20 cellular contexts compared by ENCODE assay signal in the genomic region with DNA sequence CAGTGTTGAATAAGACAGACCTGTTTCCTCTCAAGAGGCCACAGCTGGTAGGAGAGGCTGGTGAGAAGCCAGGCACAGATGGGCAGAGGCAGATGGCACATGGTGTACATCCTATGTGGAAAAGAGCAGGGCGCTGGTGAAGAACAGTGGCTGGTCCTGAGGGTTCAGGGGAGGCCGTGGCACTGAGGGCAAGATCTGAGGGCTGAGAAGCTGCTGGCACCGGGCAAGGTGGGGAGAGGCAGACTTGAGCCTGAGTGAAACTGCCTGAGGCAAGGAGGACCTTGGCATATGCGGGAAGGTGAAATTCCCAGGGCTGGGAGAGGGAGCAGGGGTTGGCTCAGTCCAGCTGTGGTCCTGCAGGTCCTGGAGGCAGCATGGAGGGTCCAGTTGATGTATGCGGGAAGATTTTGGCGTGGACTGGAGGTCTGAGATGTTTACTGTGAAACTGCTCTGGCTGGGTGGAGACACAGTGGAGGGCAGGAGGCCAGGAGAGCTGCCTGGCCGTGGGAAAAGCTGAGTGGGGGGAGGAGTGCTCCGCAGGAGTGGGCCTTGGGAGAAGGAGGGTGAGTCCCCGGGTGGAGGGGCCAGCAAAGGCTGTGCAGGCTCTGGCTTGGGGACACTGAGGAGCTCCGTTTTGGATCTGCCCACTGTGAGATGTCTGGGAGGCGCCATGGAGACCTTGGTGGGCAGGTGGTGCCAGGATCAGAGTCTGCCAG. TPM values are rescaled to one million over a fixed set of nuclear protein-coding genes. Genes with fewer than 3 reads are reported as not detected.
DNase-seq lines count a peak whose midpoint lies in the region; ATAC-seq and TF ChIP-seq lines count a peak whose summit lies in the region.
"Had no signal": no experiment of that assay in that cellular context is flagged by ENCODE, and none has a peak within 500 bp of the region (broad histone marks: within the 10 kb centered on the region; RNA-seq: fewer than 3 reads in every experiment).

No MANE protein-coding gene starts in this region.

- no peaks in the 10 kb centered on the region for H3K9me3 Mint-ChIP-seq in WTC11
- peaks cover 0 to 2% (median 0%) of the 10 kb centered on the region in 11 donors for H3K9me3 Mint-ChIP-seq in naive thymus-derived CD4-positive, alpha-beta T cell

- peaks cover 0 to 4% (median 3%) of the 10 kb centered on the region in 11 experiments; a peak in 9 of 22 replicates for H4K20me1 ChIP-seq in BLaER1 treated with 17β-estradiol and CSF1 and Interleukin-3, amounts not matched to agents 10 nM and 100 nM

- DNase-seq in DMS 273 (lab: John Stamatoyannopoulos, UW; ENCODE audit: unreplicated experiment) (peak; percentile 93), WTC11 (ENCODE audit: low spot score) (no peak), SKM-1 treated with dmso at 0.1 percent for 144 hours (lab: John Stamatoyannopoulos, UW; ENCODE audit: unreplicated experiment) (no peak), NCI-H146 treated with DMSO at 0.1 percent for 48 hours (lab: John Stamatoyannopoulos, UW; ENCODE audit: unreplicated experiment) (no peak), NCI-H187 treated with DMSO at 0.1 percent for 48 hours (lab: John Stamatoyannopoulos, UW) (no peak)
- DNase-seq in naive thymus-derived CD4-positive, alpha-beta T cell, result no peak
- DNase-seq: AML-193; amniotic stem cell; gastrocnemius medialis; H7; IMR-90; NCI-H1092; NCI-H226; occipital lobe; OCI-M1; sigmoid colon; stimulated activated CD4-positive, alpha-beta T cell treated with anti-CD3 and anti-CD28 coated beads, Interleukin-4, amount 100 ng/mL, for 24 hours; WERI-Rb-1 had no signal

- intact Hi-C loops in naive thymus-derived CD4-positive, alpha-beta T cell (cut with micrococcal nuclease), result loop anchor here in 1 of 2 donors (5.0 kb wide), 4 partner anchors 202 to 677 kb away; a partner anchor contains a TSS

- peak overlapping the region in 10 of 11 experiments; percentile 11 to 94 (median 56); a peak in 20 of 22 replicates for H3K27ac ChIP-seq in BLaER1 treated with 17β-estradiol and CSF1 and Interleukin-3, amounts not matched to agents 10 nM and 100 nM
- H3K27ac ChIP-seq in naive thymus-derived CD4-positive, alpha-beta T cell (ENCODE audit: low read depth, low read length), result no peak overlapping the region
- H3K27ac ChIP-seq: gastrocnemius medialis, sigmoid colon, WERI-Rb-1 had no signal

- H3K36me3 Mint-ChIP-seq in WTC11, result peaks cover 17% of the 10 kb centered on the region
- peaks cover 5 to 18% (median 8%) of the 10 kb centered on the region in 5 donors for H3K36me3 Mint-ChIP-seq in naive thymus-derived CD4-positive, alpha-beta T cell

- H3K9ac ChIP-seq in BLaER1 treated with 17β-estradiol and CSF1 and Interleukin-3, amounts not matched to agents 10 nM and 100 nM, result peak overlapping the region; percentile 22 to 85 (median 40); a peak in 19 of 22 replicates

- H3K4me2 ChIP-seq in BLaER1 treated with 17β-estradiol and CSF1 and Interleukin-3, amounts not matched to agents 10 nM and 100 nM, result peak overlapping the region; percentile 82 to 100 (median 98)

- no peaks in the 10 kb centered on the region for H3K9me3 ChIP-seq in BLaER1 treated with 17β-estradiol and CSF1 and Interleukin-3, amounts not matched to agents 10 nM and 100 nM (replicated peaks in 1 of 11)
- no peaks in the 10 kb centered on the region for H3K9me3 ChIP-seq in naive thymus-derived CD4-positive, alpha-beta T cell (ENCODE audit: control insufficient read depth in 2 of 3, low read length in 3 of 3)
- H3K9me3 ChIP-seq: gastrocnemius medialis, sigmoid colon had no signal

- peaks cover 16% of the 10 kb centered on the region for H3K4me1 Mint-ChIP-seq in WTC11
- peaks cover 26 to 42% (median 34%) of the 10 kb centered on the region in 7 donors for H3K4me1 Mint-ChIP-seq in naive thymus-derived CD4-positive, alpha-beta T cell

- H3K27me3 Mint-ChIP-seq in WTC11 (ENCODE audit: low read depth), result peaks cover 6% of the 10 kb centered on the region
- H3K27me3 Mint-ChIP-seq in naive thymus-derived CD4-positive, alpha-beta T cell, result no peaks in the 10 kb centered on the region

- no peak for ATAC-seq in WTC11
- ATAC-seq in naive thymus-derived CD4-positive, alpha-beta T cell, result no peak
- ATAC-seq: gastrocnemius medialis had no signal

- peaks cover 12 to 45% (median 21%) of the 10 kb centered on the region in 11 experiments; a peak in 18 of 22 replicates for H3K36me3 ChIP-seq in BLaER1 treated with 17β-estradiol and CSF1 and Interleukin-3, amounts not matched to agents 10 nM and 100 nM
- peaks cover 0 to 36% (median 0%) of the 10 kb centered on the region in 3 experiments for H3K36me3 ChIP-seq in naive thymus-derived CD4-positive, alpha-beta T cell (ENCODE audit: control insufficient read depth in 2 of 3, insufficient read depth in 3 of 3, low read length in 3 of 3)

- peaks cover 52 to 61% (median 58%) of the 10 kb centered on the region in 10 experiments for H3K4me1 ChIP-seq in BLaER1 treated with 17β-estradiol and CSF1 and Interleukin-3, amounts not matched to agents 10 nM and 100 nM
- H3K4me1 ChIP-seq in naive thymus-derived CD4-positive, alpha-beta T cell (ENCODE audit: control insufficient read depth in 2 of 2, insufficient read depth in 2 of 2, low read length in 2 of 2), result peaks cover 18% of the 10 kb centered on the region in 2 donors

- H3K27ac Mint-ChIP-seq in WTC11, result peak overlapping the region; percentile 22; the same call in 1 of the 2 replicates
- H3K27ac Mint-ChIP-seq in naive thymus-derived CD4-positive, alpha-beta T cell, result peak overlapping the region in 5 of 9 donors; percentile 41 to 89 (median 56)

- no peak for TF ChIP-seq CTCF in WTC11 (IDR thresholded peaks at IDR 0.05)

- CTCF ChIA-PET in WTC11 (lab: Charles Lee), result interaction anchor here (0.9 to 8.7 kb wide), 4 partner anchors 22 to 147 kb away, joined by 3 to 177 read pairs (median 4); a partner anchor contains a TSS
- CTCF ChIA-PET in naive thymus-derived CD4-positive, alpha-beta T cell (lab: Charles Lee), result no interaction called here

- peak overlapping the region in 2 of 10 experiments; percentile 7 to 27; a peak in 3 of 20 replicates for H3K4me3 ChIP-seq in BLaER1 treated with 17β-estradiol and CSF1 and Interleukin-3, amounts not matched to agents 10 nM and 100 nM
- no peak overlapping the region for H3K4me3 ChIP-seq in naive thymus-derived CD4-positive, alpha-beta T cell (ENCODE audit: low read length)
- H3K4me3 ChIP-seq: gastrocnemius medialis, sigmoid colon had no signal

- H3K4me3 Mint-ChIP-seq in WTC11, result no peak overlapping the region
- H3K4me3 Mint-ChIP-seq in naive thymus-derived CD4-positive, alpha-beta T cell, result peak overlapping the region in 1 of 10 donors; percentile 68

- POLR2A ChIA-PET in WTC11 (lab: Charles Lee), result no interaction called here
- POLR2A ChIA-PET in naive thymus-derived CD4-positive, alpha-beta T cell (lab: Charles Lee), result interaction anchor here (0.9 to 4.5 kb wide), 2 partner anchors 20 to 147 kb away, joined by 3 to 70 read pairs; a partner anchor contains a TSS

- no peaks in the 10 kb centered on the region for H3K27me3 ChIP-seq in BLaER1 treated with 17β-estradiol and CSF1 and Interleukin-3, amounts not matched to agents 10 nM and 100 nM
- no peaks in the 10 kb centered on the region for H3K27me3 ChIP-seq in naive thymus-derived CD4-positive, alpha-beta T cell (ENCODE audit: control insufficient read depth in 2 of 2, insufficient read depth in 2 of 2, low read length in 2 of 2)
- H3K27me3 ChIP-seq: gastrocnemius medialis, sigmoid colon had no signal

TF ChIP-seq in WTC11, 78 proteins besides CTCF, POLR2A, EP300 and RAD21 (continues in another document):
- TF ChIP-seq, protein P1, sequence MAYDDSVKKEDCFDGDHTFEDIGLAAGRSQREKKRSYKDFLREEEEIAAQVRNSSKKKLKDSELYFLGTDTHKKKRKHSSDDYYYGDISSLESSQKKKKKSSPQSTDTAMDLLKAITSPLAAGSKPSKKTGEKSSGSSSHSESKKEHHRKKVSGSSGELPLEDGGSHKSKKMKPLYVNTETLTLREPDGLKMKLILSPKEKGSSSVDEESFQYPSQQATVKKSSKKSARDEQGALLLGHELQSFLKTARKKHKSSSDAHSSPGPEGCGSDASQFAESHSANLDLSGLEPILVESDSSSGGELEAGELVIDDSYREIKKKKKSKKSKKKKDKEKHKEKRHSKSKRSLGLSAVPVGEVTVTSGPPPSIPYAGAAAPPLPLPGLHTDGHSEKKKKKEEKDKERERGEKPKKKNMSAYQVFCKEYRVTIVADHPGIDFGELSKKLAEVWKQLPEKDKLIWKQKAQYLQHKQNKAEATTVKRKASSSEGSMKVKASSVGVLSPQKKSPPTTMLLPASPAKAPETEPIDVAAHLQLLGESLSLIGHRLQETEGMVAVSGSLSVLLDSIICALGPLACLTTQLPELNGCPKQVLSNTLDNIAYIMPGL (CRISPR knock-in tag; IDR thresholded peaks at IDR 0.05), result no peak
- TF ChIP-seq, protein P2, sequence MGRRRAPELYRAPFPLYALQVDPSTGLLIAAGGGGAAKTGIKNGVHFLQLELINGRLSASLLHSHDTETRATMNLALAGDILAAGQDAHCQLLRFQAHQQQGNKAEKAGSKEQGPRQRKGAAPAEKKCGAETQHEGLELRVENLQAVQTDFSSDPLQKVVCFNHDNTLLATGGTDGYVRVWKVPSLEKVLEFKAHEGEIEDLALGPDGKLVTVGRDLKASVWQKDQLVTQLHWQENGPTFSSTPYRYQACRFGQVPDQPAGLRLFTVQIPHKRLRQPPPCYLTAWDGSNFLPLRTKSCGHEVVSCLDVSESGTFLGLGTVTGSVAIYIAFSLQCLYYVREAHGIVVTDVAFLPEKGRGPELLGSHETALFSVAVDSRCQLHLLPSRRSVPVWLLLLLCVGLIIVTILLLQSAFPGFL (CRISPR knock-in tag; IDR thresholded peaks at IDR 0.05; ENCODE audit: borderline replicate concordance), result no peak
- no peak for TF ChIP-seq SP1 (CRISPR knock-in tag; conservative IDR thresholded peaks at IDR 0.05)
- TF ChIP-seq RORB (CRISPR knock-in tag; IDR thresholded peaks at IDR 0.05), result no peak

RNA-seq across cellular contexts. Expression of a gene that starts 2.6 kb away (rescaled TPM):
- total RNA-seq in WTC11 (2021), result 44.9 to 57.1 TPM (median 47.1 TPM) in 3 replicates
- 10 to 100 TPM; 57.3 to 74.2 (median 70.2) TPM for total RNA-seq in naive thymus-derived CD4-positive, alpha-beta T cell
- 10 to 100 TPM; 36.0 to 51.2 TPM for polyA plus RNA-seq in naive thymus-derived CD4-positive, alpha-beta T cell

RNA-seq across cellular contexts. Expression of a gene that starts 12.1 kb away (rescaled TPM):
- 12.1 to 17.7 TPM (median 14.3 TPM) in 3 replicates for total RNA-seq in WTC11 (2021)
- 10 to 100 TPM; 11.6 to 27.6 (median 15.2) TPM for total RNA-seq in naive thymus-derived CD4-positive, alpha-beta T cell
- 1 to 10 TPM in 1 of 2 donors, under 1 TPM in 1; 0.71 to 1.4 TPM for polyA plus RNA-seq in naive thymus-derived CD4-positive, alpha-beta T cell

RNA-seq across cellular contexts. Expression of a gene that starts 19.0 kb away (rescaled TPM):
- total RNA-seq in WTC11 (2021), result 52.0 to 67.0 TPM (median 53.6 TPM) in 3 replicates
- total RNA-seq in naive thymus-derived CD4-positive, alpha-beta T cell, result 10 to 100 TPM in 1 of 5 experiments, 1 to 10 TPM in 1, under 1 TPM in 3; 0.16 to 22.1 (median 0.74) TPM
- polyA plus RNA-seq in naive thymus-derived CD4-positive, alpha-beta T cell, result under 1 TPM in 1 of 2 donors, not detected in 1; 0.18 TPM

RNA-seq across cellular contexts. Expression of a gene that starts 25.1 kb away (rescaled TPM):
- 38.9 to 43.7 TPM (median 42.1 TPM) in 3 replicates for total RNA-seq in WTC11 (2021)
- 100 to 1,000 TPM; 235 to 328 (median 298) TPM for total RNA-seq in naive thymus-derived CD4-positive, alpha-beta T cell
- polyA plus RNA-seq in naive thymus-derived CD4-positive, alpha-beta T cell, result 100 to 1,000 TPM in 1 of 2 donors, 10 to 100 TPM in 1; 86.9 to 120 TPM

RNA-seq across cellular contexts. Expression of a gene that starts 35.5 kb away (rescaled TPM):
- 8.3 to 9.6 TPM (median 9.2 TPM) in 3 replicates for total RNA-seq in WTC11 (2021)
- not detected for total RNA-seq in naive thymus-derived CD4-positive, alpha-beta T cell
- polyA plus RNA-seq in naive thymus-derived CD4-positive, alpha-beta T cell, result not detected
- total RNA-seq: H7, IMR-90, lung microvascular endothelial cell had no signal
- polyA plus RNA-seq: IMR-90 had no signal
